In the genomic region with DNA sequence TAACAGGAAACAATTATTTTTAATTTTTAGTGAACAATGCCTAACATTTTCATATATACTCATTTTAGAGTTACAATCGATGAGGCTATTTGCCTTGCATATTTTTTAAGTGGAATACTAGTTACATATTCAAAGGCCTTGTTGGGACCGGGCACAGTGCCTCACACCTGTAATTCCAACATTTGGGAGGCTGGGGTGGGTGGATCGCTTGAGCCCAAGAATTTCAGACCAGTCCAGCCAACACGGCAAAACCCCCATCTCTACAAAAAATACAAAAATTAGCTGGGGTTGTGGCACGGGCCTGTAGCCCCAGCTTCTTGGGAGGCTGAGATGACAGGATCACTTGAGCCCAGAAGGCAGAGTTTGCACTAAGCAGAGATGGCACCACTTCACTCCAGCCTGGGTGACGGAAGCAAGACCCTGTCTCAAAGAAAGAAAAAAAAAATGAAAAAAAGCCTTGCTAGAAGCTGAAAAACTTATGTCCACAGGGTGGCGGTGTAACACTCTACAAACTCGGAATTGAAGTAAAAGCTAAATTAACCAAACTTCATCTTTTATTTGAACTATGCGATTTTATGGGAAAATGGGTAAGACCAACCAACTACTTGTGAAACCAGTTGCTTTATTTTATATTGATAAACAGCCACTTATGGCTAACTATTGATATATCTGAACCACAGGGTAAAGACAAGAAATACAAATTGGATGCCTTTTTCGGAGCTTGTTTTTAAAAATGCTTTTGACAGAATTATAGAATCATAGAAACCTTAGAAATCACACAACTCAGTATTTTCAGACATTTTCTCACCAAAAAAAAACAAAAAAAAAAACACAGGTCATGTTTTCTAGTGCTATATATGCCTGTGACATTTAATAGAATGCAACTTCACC, we compare ENCODE assay signal across 8 cellular contexts. TPM values are rescaled to one million over a fixed set of nuclear protein-coding genes. Genes with fewer than 3 reads are reported as not detected.
A peak's percentile ranks its signal among the peaks of the same experiment; 100 is the strongest.
DNase-seq lines count a peak whose midpoint lies in the region; ATAC-seq and TF ChIP-seq lines count a peak whose summit lies in the region.

No MANE protein-coding gene starts in this region.

- H3K27me3 ChIP-seq in OCI-LY3 (ENCODE audit: low read depth, low read length) (no peaks in the 10 kb centered on the region), fibroblast of lung (ENCODE audit: control insufficient read depth, insufficient read depth, low read length) (no peaks in the 10 kb centered on the region), ovary (no peaks in the 10 kb centered on the region), uterus (no peaks in the 10 kb centered on the region)

- H3K4me1 ChIP-seq in OCI-LY3 (ENCODE audit: low read length) (peaks cover 5% of the 10 kb centered on the region; the same call in 1 of the 2 replicates), fibroblast of lung (ENCODE audit: control insufficient read depth, extremely low read depth, insufficient read depth, low read length) (peaks cover 15% of the 10 kb centered on the region), ovary (ENCODE audit: insufficient read depth) (no peaks in the 10 kb centered on the region), uterus (no peaks in the 10 kb centered on the region)

- peak overlapping the region; percentile 83 for H3K4me2 ChIP-seq in OCI-LY3 (ENCODE audit: low read length)
- H3K4me2 ChIP-seq in fibroblast of lung (ENCODE audit: extremely low read depth, insufficient read depth, low read length) = peak overlapping the region; percentile 66

- peak; percentile 4 for DNase-seq in DMS153 treated with DMSO at 0.1 percent for 48 hours (lab: John Stamatoyannopoulos, UW; ENCODE audit: unreplicated experiment)
- DNase-seq in HS-5 (ENCODE audit: low read depth) = peak; percentile 47
- DNase-seq in activated T-cell treated with anti-CD3 and anti-CD28 coated beads for 1 hour (ENCODE audit: low read depth) = peak; percentile 39
- peak; percentile 81 to 88 for DNase-seq in fibroblast of lung (ENCODE audit: low read depth in 2 of 2)
- DNase-seq in ovary = peak; percentile 31 to 65 (median 39)
- DNase-seq in uterus = peak; percentile 21 to 53

- H2AFZ ChIP-seq in OCI-LY3 (ENCODE audit: low read depth, low read length) (peak overlapping the region; percentile 78), fibroblast of lung (ENCODE audit: low read length) (peak overlapping the region; percentile 67)

- no peak for ATAC-seq in GM18498 (IDR thresholded peaks at IDR 0.05; ENCODE audit: unreplicated experiment)

- WGBS in ovary, 3 donors = 29 to 38% (median 33%) methylated on average over 10 of the region's 10 CpGs

- H3K36me3 ChIP-seq in OCI-LY3 (replicated peaks; ENCODE audit: low read depth, low read length) (no peaks in the 10 kb centered on the region), fibroblast of lung (ENCODE audit: control insufficient read depth, insufficient read depth, low read length) (no peaks in the 10 kb centered on the region), ovary (no peaks in the 10 kb centered on the region), uterus (no peaks in the 10 kb centered on the region)

- H3K9ac ChIP-seq in OCI-LY3 (ENCODE audit: low read length) (peak overlapping the region; percentile 52), fibroblast of lung (ENCODE audit: insufficient read depth, low read length) (no peak overlapping the region)

- TF ChIP-seq POLR2A in ovary (IDR thresholded peaks at IDR 0.05) (no peak), uterus (IDR thresholded peaks at IDR 0.05) (no peak)

- intact Hi-C loops in ovary (cut with DNase I) = loop anchor here (2.0 to 5.0 kb wide), 2 partner anchors 108 to 109 kb away; no protein-coding TSS in a partner anchor
- intact Hi-C loops in uterus (cut with DNase I; ENCODE audit: low total_unique reads) = loop anchor here (10.0 kb wide), 1 partner anchor 105 kb away; no protein-coding TSS in a partner anchor

- H3K4me3 ChIP-seq in OCI-LY3 (ENCODE audit: low read length) (peak overlapping the region; percentile 74), fibroblast of lung (replicated peaks in 1 of 4; ENCODE audit: control extremely low read depth in 1 of 4, insufficient read depth in 1 of 4, low read depth in 3 of 4, low read length in 4 of 4) (peak overlapping the region in 1 of 4 experiments; percentile 20), ovary (no peak overlapping the region), uterus (no peak overlapping the region)

- TF ChIP-seq CTCF in OCI-LY3 (IDR thresholded peaks at IDR 0.05; ENCODE audit: low read depth, low read length) = peak; percentile 76
- TF ChIP-seq CTCF in fibroblast of lung (conservative IDR thresholded peaks at IDR 0.05 in 1 of 2, IDR thresholded peaks at IDR 0.05 in 1 of 2; ENCODE audit: low read depth in 1 of 2, low read length in 2 of 2) = peak; percentile 58 to 63
- TF ChIP-seq CTCF in ovary (IDR thresholded peaks at IDR 0.05) = peak; percentile 45 to 56 (median 47)
- TF ChIP-seq CTCF in uterus (IDR thresholded peaks at IDR 0.05) = peak; percentile 55 to 75 (median 68)

- no peaks in the 10 kb centered on the region for H4K20me1 ChIP-seq in OCI-LY3 (ENCODE audit: insufficient read depth, low read length)
- no peaks in the 10 kb centered on the region for H4K20me1 ChIP-seq in fibroblast of lung (ENCODE audit: control insufficient read depth, extremely low read depth, insufficient read depth, low read length)

- no peak for TF ChIP-seq EP300 in ovary (IDR thresholded peaks at IDR 0.05)

- no peaks in the 10 kb centered on the region for H3K9me3 ChIP-seq in OCI-LY3 (ENCODE audit: insufficient read depth, low read length)
- no peaks in the 10 kb centered on the region for H3K9me3 ChIP-seq in fibroblast of lung (ENCODE audit: control insufficient read depth, insufficient read depth, low read depth, low read length)
- no peaks in the 10 kb centered on the region for H3K9me3 ChIP-seq in ovary
- no peaks in the 10 kb centered on the region for H3K9me3 ChIP-seq in uterus

- H3K27ac ChIP-seq in OCI-LY3 (ENCODE audit: low read length) = no peak overlapping the region
- peak overlapping the region; percentile 6 for H3K27ac ChIP-seq in fibroblast of lung (ENCODE audit: insufficient read depth, low read length)
- H3K27ac ChIP-seq in ovary = no peak overlapping the region
- no peak overlapping the region for H3K27ac ChIP-seq in uterus

- H3K79me2 ChIP-seq in OCI-LY3 (ENCODE audit: low read length) = no peaks in the 10 kb centered on the region
- no peaks in the 10 kb centered on the region for H3K79me2 ChIP-seq in fibroblast of lung (ENCODE audit: control insufficient read depth, insufficient read depth, low read length)

RNA-seq across cellular contexts. Expression of gene ROS1, which starts 24.1 kb away (rescaled TPM):
- total RNA-seq in fibroblast of lung (under 0.01 TPM in 2 replicates), ovary (under 1 TPM in 4 of 7 donors, not detected in 3; under 0.01 to 0.62 (median 0.14) TPM), uterus (1 to 10 TPM in 1 of 4 donors, not detected in 3; 2.0 TPM)
- polyA plus RNA-seq in fibroblast of lung (0.01 TPM in 2 replicates), ovary (not detected)
- 0.01 TPM in 1 of 2 replicates, not detected in the other for polyA plus RNA-seq in fibroblast of lung (2012)
- not detected in 2 replicates for polyA minus RNA-seq in fibroblast of lung (ENCODE audit: low replicate concordance)

RNA-seq across cellular contexts. Expression of gene DCBLD1, which starts 32.7 kb away (rescaled TPM):
- total RNA-seq in fibroblast of lung (44.4 and 53.7 TPM in 2 replicates), ovary (1 to 10 TPM; 2.8 to 4.2 (median 3.3) TPM), uterus (10 to 100 TPM in 1 of 4 donors, 1 to 10 TPM in 3; 2.4 to 15.5 (median 4.5) TPM)
- polyA plus RNA-seq in fibroblast of lung (21.5 and 35.2 TPM in 2 replicates), ovary (1 to 10 TPM; 2.3 to 9.2 TPM)
- polyA plus RNA-seq in fibroblast of lung (2012) = 16.5 and 26.9 TPM in 2 replicates
- 5.6 and 7.2 TPM in 2 replicates for polyA minus RNA-seq in fibroblast of lung (ENCODE audit: low replicate concordance)

Comparison
In these comparisons a context has a peak if more than half of its experiments do, and no peak if none do; other contexts are left out.
1. DNase-seq: peak in every context shown above with its lines; median percentile 84 in fibroblast of lung; 47 in HS-5; 39 in activated T-cell treated with anti-CD3 and anti-CD28 coated beads for 1 hour; 39 in ovary; 37 in uterus; 4 in DMS153 treated with DMSO at 0.1 percent for 48 hours.